Comparison of ENCODE assay signal across 8 cellular contexts in the genomic region with DNA sequence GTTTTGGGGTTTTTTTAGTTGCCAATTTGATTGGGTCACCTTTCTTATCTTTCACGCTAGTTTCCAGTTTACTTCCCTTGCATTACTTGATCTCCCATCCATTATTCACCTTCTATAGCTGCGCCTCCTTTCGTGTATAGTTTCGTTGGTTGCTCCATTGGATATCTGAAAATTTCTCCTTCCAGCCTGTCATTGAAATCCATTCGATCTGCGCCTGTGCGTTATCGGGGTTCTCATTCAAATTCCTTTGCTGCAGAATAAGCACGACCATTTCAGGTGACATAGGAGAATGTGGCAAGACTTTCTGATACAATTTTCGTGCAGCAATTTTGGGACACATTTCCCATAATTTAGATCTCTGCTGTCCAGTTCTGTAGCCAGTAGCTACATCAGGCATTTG. TPM values are rescaled to one million over a fixed set of nuclear protein-coding genes. Genes with fewer than 3 reads are reported as not detected.
DNase-seq lines count a peak whose midpoint lies in the region; ATAC-seq and TF ChIP-seq lines count a peak whose summit lies in the region.

No MANE protein-coding gene starts in this region.

- peak; percentile 62 for DNase-seq in activated CD4-positive, alpha-beta T cell treated with anti-CD3 and anti-CD28 coated beads, Interleukin-2, amount 10 ng/mL, durations not matched to agents 24 days and 14 days
- DNase-seq in activated CD4-positive, alpha-beta T cell treated with anti-CD3 and anti-CD28 coated beads, Interleukin-2, amount 50 U/mL, for 4 hours, result no peak
- DNase-seq in activated B cell treated with CpG ODN at 0.5 μM for 24 hours, result no peak
- no peak for DNase-seq in stimulated activated naive CD8-positive, alpha-beta T cell treated with anti-CD3 and anti-CD28 coated beads, Interleukin-15, amount 100 ng/mL, for 72 hours
- no peak for DNase-seq in cerebellum (ENCODE audit: low spot score)
- no peak for DNase-seq in NOMO-1 treated with DMSO at 0.1 percent for 48 hours (lab: John Stamatoyannopoulos, UW; ENCODE audit: unreplicated experiment)

- H3K9ac ChIP-seq in iPS-15b (ENCODE audit: low read depth, low read length), result peak overlapping the region; percentile 83

- H3K9me3 ChIP-seq in iPS-15b (ENCODE audit: control insufficient read depth, insufficient read depth, low read length), result no peaks in the 10 kb centered on the region

- H3K27me3 ChIP-seq in iPS-15b (ENCODE audit: control insufficient read depth, insufficient read depth, low read length), result no peaks in the 10 kb centered on the region

- intact Hi-C loops in activated CD4-positive, alpha-beta T cell treated with anti-CD3 and anti-CD28 coated beads, Interleukin-2, amount 10 ng/mL, durations not matched to agents 24 days and 14 days (cut with micrococcal nuclease), result loop anchor here (1.0 to 5.0 kb wide), 4 partner anchors 156 to 1165 kb away; a partner anchor contains a TSS
- intact Hi-C loops in activated B cell treated with CpG ODN at 0.5 μM for 24 hours (cut with micrococcal nuclease), result loop anchor here (1.0 to 5.0 kb wide), 9 partner anchors 61 to 1811 kb away; a partner anchor contains a TSS

- peaks cover 12% of the 10 kb centered on the region for H3K36me3 Mint-ChIP-seq in activated CD4-positive, alpha-beta T cell treated with anti-CD3 and anti-CD28 coated beads, Interleukin-2, amount 10 ng/mL, durations not matched to agents 24 days and 14 days (ENCODE audit: low read depth)
- H3K36me3 Mint-ChIP-seq in activated B cell treated with CpG ODN at 0.5 μM for 24 hours (ENCODE audit: low read depth), result peaks cover 14% of the 10 kb centered on the region

- H3K4me3 ChIP-seq in iPS-15b (ENCODE audit: low read depth, low read length), result peak overlapping the region; percentile 80

- H3K4me3 Mint-ChIP-seq in activated CD4-positive, alpha-beta T cell treated with anti-CD3 and anti-CD28 coated beads, Interleukin-2, amount 10 ng/mL, durations not matched to agents 24 days and 14 days, result peak overlapping the region; percentile 82
- peak overlapping the region; percentile 93 for H3K4me3 Mint-ChIP-seq in activated B cell treated with CpG ODN at 0.5 μM for 24 hours
- peak overlapping the region; percentile 84 to 89 for H3K4me3 Mint-ChIP-seq in stimulated activated naive CD8-positive, alpha-beta T cell treated with anti-CD3 and anti-CD28 coated beads, Interleukin-15, amount 100 ng/mL, for 72 hours

- H3K27me3 Mint-ChIP-seq in activated CD4-positive, alpha-beta T cell treated with anti-CD3 and anti-CD28 coated beads, Interleukin-2, amount 10 ng/mL, durations not matched to agents 24 days and 14 days, result no peaks in the 10 kb centered on the region
- H3K27me3 Mint-ChIP-seq in activated B cell treated with CpG ODN at 0.5 μM for 24 hours, result no peaks in the 10 kb centered on the region
- H3K27me3 Mint-ChIP-seq in stimulated activated naive CD8-positive, alpha-beta T cell treated with anti-CD3 and anti-CD28 coated beads, Interleukin-15, amount 100 ng/mL, for 72 hours, result no peaks in the 10 kb centered on the region

- H3K36me3 ChIP-seq in iPS-15b (ENCODE audit: control insufficient read depth, insufficient read depth, low read length), result peaks cover 2% of the 10 kb centered on the region

- peak overlapping the region; percentile 87 for H3K27ac Mint-ChIP-seq in activated CD4-positive, alpha-beta T cell treated with anti-CD3 and anti-CD28 coated beads, Interleukin-2, amount 10 ng/mL, durations not matched to agents 24 days and 14 days
- H3K27ac Mint-ChIP-seq in activated B cell treated with CpG ODN at 0.5 μM for 24 hours, result peak overlapping the region; percentile 92
- H3K27ac Mint-ChIP-seq in stimulated activated naive CD8-positive, alpha-beta T cell treated with anti-CD3 and anti-CD28 coated beads, Interleukin-15, amount 100 ng/mL, for 72 hours, result peak overlapping the region; percentile 68 to 82

- no peaks in the 10 kb centered on the region for H3K9me3 Mint-ChIP-seq in activated CD4-positive, alpha-beta T cell treated with anti-CD3 and anti-CD28 coated beads, Interleukin-2, amount 10 ng/mL, durations not matched to agents 24 days and 14 days
- H3K9me3 Mint-ChIP-seq in activated B cell treated with CpG ODN at 0.5 μM for 24 hours, result no peaks in the 10 kb centered on the region
- H3K9me3 Mint-ChIP-seq in stimulated activated naive CD8-positive, alpha-beta T cell treated with anti-CD3 and anti-CD28 coated beads, Interleukin-15, amount 100 ng/mL, for 72 hours, result no peaks in the 10 kb centered on the region

- POLR2A ChIA-PET in activated B cell treated with CpG ODN at 0.5 μM for 24 hours (lab: Charles Lee), result interaction anchor here (0.8 to 1.8 kb wide), 4 partner anchors 8 to 989 kb away, joined by 4 to 14 read pairs (median 6); a partner anchor contains a TSS

- H3K4me1 ChIP-seq in iPS-15b (ENCODE audit: control insufficient read depth, insufficient read depth, low read length), result peaks cover 8% of the 10 kb centered on the region

- H3K4me1 Mint-ChIP-seq in activated CD4-positive, alpha-beta T cell treated with anti-CD3 and anti-CD28 coated beads, Interleukin-2, amount 10 ng/mL, durations not matched to agents 24 days and 14 days, result peaks cover 30% of the 10 kb centered on the region
- H3K4me1 Mint-ChIP-seq in activated B cell treated with CpG ODN at 0.5 μM for 24 hours, result peaks cover 34% of the 10 kb centered on the region
- H3K4me1 Mint-ChIP-seq in stimulated activated naive CD8-positive, alpha-beta T cell treated with anti-CD3 and anti-CD28 coated beads, Interleukin-15, amount 100 ng/mL, for 72 hours, result peaks cover 32% of the 10 kb centered on the region

- TF ChIP-seq CTCF in activated B cell treated with CpG ODN at 0.5 μM for 24 hours (IDR thresholded peaks at IDR 0.05), result no peak

- no peak for ATAC-seq in activated B cell treated with CpG ODN at 0.5 μM for 24 hours (ENCODE audit: low read depth)
- no peak for ATAC-seq in stimulated activated naive CD8-positive, alpha-beta T cell treated with anti-CD3 and anti-CD28 coated beads, Interleukin-15, amount 100 ng/mL, for 72 hours
- ATAC-seq in HG02763 (IDR thresholded peaks at IDR 0.05; ENCODE audit: unreplicated experiment), result no peak

- CTCF ChIA-PET in activated B cell treated with CpG ODN at 0.5 μM for 24 hours (lab: Charles Lee), result interaction anchor here (0.7 kb wide), 1 partner anchor 156 kb away, joined by 3 read pairs; no protein-coding TSS in a partner anchor

RNA-seq across cellular contexts. Expression of a gene that starts 0.8 kb away (rescaled TPM):
- 26.3 and 33.4 TPM in 2 replicates for total RNA-seq in activated CD4-positive, alpha-beta T cell treated with anti-CD3 and anti-CD28 coated beads, Interleukin-2, amount 10 ng/mL, durations not matched to agents 24 days and 14 days
- total RNA-seq in activated B cell treated with CpG ODN at 0.5 μM for 24 hours (42.9 and 45.2 TPM in 2 replicates), cerebellum (77.6 TPM)

RNA-seq across cellular contexts. Expression of a gene that starts 0.9 kb away (rescaled TPM):
- 27.3 and 31.5 TPM in 2 replicates for total RNA-seq in activated CD4-positive, alpha-beta T cell treated with anti-CD3 and anti-CD28 coated beads, Interleukin-2, amount 10 ng/mL, durations not matched to agents 24 days and 14 days
- total RNA-seq in activated B cell treated with CpG ODN at 0.5 μM for 24 hours (14.6 and 15.4 TPM in 2 replicates), cerebellum (18.1 TPM)
